ENCODE assay signal across 20 cellular contexts in the genomic region with DNA sequence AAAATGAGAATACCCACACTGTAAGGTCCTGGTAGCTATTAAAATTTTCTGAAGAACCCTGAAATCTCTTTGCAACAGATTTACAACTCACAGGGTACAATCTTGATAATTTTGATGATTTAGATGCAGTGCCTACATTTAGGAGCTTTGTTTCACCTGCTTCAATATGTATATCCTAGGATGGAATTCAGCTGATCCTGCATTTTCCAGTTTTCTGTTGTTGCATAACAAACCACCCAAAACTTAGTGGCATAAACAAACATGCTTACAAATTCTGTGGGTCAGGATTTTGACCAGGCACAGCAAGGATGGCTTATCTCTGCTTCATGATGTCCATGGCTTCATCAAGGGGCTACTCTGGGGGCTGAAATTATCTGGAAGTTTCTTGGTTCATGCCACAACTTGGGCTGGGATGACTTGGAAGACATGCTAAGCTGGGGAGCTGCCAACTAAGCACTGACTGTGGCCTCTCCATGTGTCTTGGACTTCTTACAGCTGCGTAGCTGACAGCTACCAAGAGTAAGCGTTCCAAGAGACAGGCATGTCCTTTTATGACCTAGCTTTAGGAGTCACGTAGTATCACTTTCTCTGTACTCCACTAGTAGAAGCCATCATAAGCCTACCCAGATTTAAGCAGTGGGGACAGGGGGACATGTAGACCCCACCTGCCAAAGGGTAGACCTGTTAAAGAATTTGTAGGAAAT.
DNase-seq lines count a peak whose midpoint lies in the region; ATAC-seq, FAIRE-seq and TF ChIP-seq lines count a peak whose summit lies in the region.
"Had no signal": no experiment of that assay in that cellular context is flagged by ENCODE, and none has a peak within 500 bp of the region (broad histone marks: within the 10 kb centered on the region; RNA-seq: fewer than 3 reads in every experiment).

No MANE protein-coding gene starts in this region.

- H3K27ac ChIP-seq in right atrium auricular region (no peak overlapping the region), neural progenitor cell (no peak overlapping the region)
- H3K27ac ChIP-seq: 22Rv1, GM23248 had no signal

- TF ChIP-seq POLR2A in H54 (IDR thresholded peaks at IDR 0.05; ENCODE audit: low read depth, low read length): no peak

- H3K27me3 ChIP-seq in right atrium auricular region (no peaks in the 10 kb centered on the region), neural progenitor cell (no peaks in the 10 kb centered on the region)

- H3K27me3 Mint-ChIP-seq in neural progenitor cell (ENCODE audit: insufficient read depth, low read depth): peaks cover 2% of the 10 kb centered on the region
- H3K27me3 Mint-ChIP-seq: CD4-positive, alpha-beta T cell had no signal

- no peaks in the 10 kb centered on the region for H3K4me1 ChIP-seq in right atrium auricular region
- H3K4me1 ChIP-seq in neural progenitor cell: peaks cover 44% of the 10 kb centered on the region

- H3K4me2 ChIP-seq in neural progenitor cell: no peak overlapping the region

- peak overlapping the region; percentile 27 for H3K27ac Mint-ChIP-seq in neural progenitor cell
- H3K27ac Mint-ChIP-seq: B cell; CD4-positive, alpha-beta T cell; HFFc6; IgD-negative memory B cell had no signal

- H3K4me1 Mint-ChIP-seq in neural progenitor cell: peaks cover 58% of the 10 kb centered on the region
- H3K4me1 Mint-ChIP-seq: B cell, IgD-negative memory B cell had no signal

- peaks cover 2% of the 10 kb centered on the region for H3K9me3 Mint-ChIP-seq in neural progenitor cell
- H3K9me3 Mint-ChIP-seq: CD4-positive, alpha-beta T cell; HFFc6; IgD-negative memory B cell had no signal

- no peak for TF ChIP-seq CTCF in right atrium auricular region (IDR thresholded peaks at IDR 0.05)
- TF ChIP-seq CTCF in epithelial cell of esophagus (IDR thresholded peaks at IDR 0.05; ENCODE audit: insufficient read depth, low read depth, low read length, missing control alignments): no peak
- no peak for TF ChIP-seq CTCF in neural progenitor cell (IDR thresholded peaks at IDR 0.05)

- DNase-seq in Right ventricle myocardium inferior (ENCODE audit: missing footprints) (peak; percentile 63), right atrium auricular region (ENCODE audit: low spot score) (no peak), H54 (ENCODE audit: insufficient read length, low spot score) (no peak), epithelial cell of esophagus (ENCODE audit: low read depth) (peak; percentile 14), neural progenitor cell (ENCODE audit: low spot score) (no peak), NCI-H1417 (lab: John Stamatoyannopoulos, UW) (no peak)
- DNase-seq: ACHN; C1 segment of cervical spinal cord; Calu3; CD4-positive, alpha-beta T cell; DMS 273 treated with DMSO at 0.1 percent for 48 hours; GM23248; HFFc6; KG1 had no signal

- no peak overlapping the region for H3K9ac ChIP-seq in neural progenitor cell
- H3K9ac ChIP-seq: GM23248 had no signal

- no peaks in the 10 kb centered on the region for H3K9me3 ChIP-seq in right atrium auricular region
- no peaks in the 10 kb centered on the region for H3K9me3 ChIP-seq in neural progenitor cell (ENCODE audit: low read depth)
- H3K9me3 ChIP-seq: HAP-1 had no signal

- ATAC-seq in Right ventricle myocardium inferior: peak; percentile 70
- no peak for ATAC-seq in HG02610 (IDR thresholded peaks at IDR 0.05; ENCODE audit: unreplicated experiment)
- ATAC-seq in HG03045 (IDR thresholded peaks at IDR 0.05; ENCODE audit: unreplicated experiment): no peak

- H3K4me3 ChIP-seq in right atrium auricular region (no peak overlapping the region), epithelial cell of esophagus (ENCODE audit: low read length) (no peak overlapping the region), neural progenitor cell (no peak overlapping the region)
- H3K4me3 ChIP-seq: GM23248, HAP-1 had no signal

- peaks cover 23% of the 10 kb centered on the region for H3K36me3 Mint-ChIP-seq in neural progenitor cell
- H3K36me3 Mint-ChIP-seq: IgD-negative memory B cell had no signal

- intact Hi-C loops in Right ventricle myocardium inferior (cut with DNase I): no loop called here

- H3K4me3 Mint-ChIP-seq in neural progenitor cell: no peak overlapping the region
- H3K4me3 Mint-ChIP-seq: B cell; CD4-positive, alpha-beta T cell; HFFc6; IgD-negative memory B cell had no signal

- H3K36me3 ChIP-seq in right atrium auricular region (no peaks in the 10 kb centered on the region), neural progenitor cell (no peaks in the 10 kb centered on the region)
- H3K36me3 ChIP-seq: HAP-1 had no signal

- H2AFZ ChIP-seq in neural progenitor cell (replicated peaks): no peak overlapping the region
- H2AFZ ChIP-seq: GM23248 had no signal

- FAIRE-seq in H54 (lab: Jason Lieb, UNC): peak; percentile 6

- H3K79me2 ChIP-seq in neural progenitor cell (ENCODE audit: low read depth): peaks cover 83% of the 10 kb centered on the region

- H3F3A ChIP-seq in neural progenitor cell (ENCODE audit: low read depth): peaks cover 30% of the 10 kb centered on the region

- H4K20me1 ChIP-seq in neural progenitor cell (ENCODE audit: low read depth): peaks cover 42% of the 10 kb centered on the region

Comparison
In these comparisons a context has a peak if more than half of its experiments do, and no peak if none do; other contexts are left out.
1. DNase-seq: peak in Right ventricle myocardium inferior (single experiment) and epithelial cell of esophagus (single experiment); none in right atrium auricular region (single experiment), H54 (single experiment), neural progenitor cell (single experiment) and NCI-H1417 (0 of 3).